In genomic region chr12:53182836-53183235, GRCh38 we compare ENCODE assay signal across 8 cellular contexts. TPM values are rescaled to one million over a fixed set of nuclear protein-coding genes. Genes with fewer than 3 reads are reported as not detected.
DNase-seq lines count a peak whose midpoint lies in the region; FAIRE-seq and TF ChIP-seq lines count a peak whose summit lies in the region.
"Had no signal": no experiment of that assay in that cellular context is flagged by ENCODE, and none has a peak within 500 bp of the region (broad histone marks: within the 10 kb centered on the region; RNA-seq: fewer than 3 reads in every experiment).

No MANE protein-coding gene starts in this region.

- peak; percentile 15 for FAIRE-seq in endothelial cell of umbilical vein (lab: Jason Lieb, UNC)
- FAIRE-seq: GM18507 had no signal

- intact Hi-C loops in endothelial cell of umbilical vein (cut with micrococcal nuclease), result no loop called here

- TF ChIP-seq POLR2A in endothelial cell of umbilical vein (IDR thresholded peaks at IDR 0.05; ENCODE audit: low read depth, low read length), result peak; percentile 27

- in situ Hi-C loops in HAP-1 (cut with MboI; ENCODE audit: low sequenced_read_pairs), result no loop called here

- POLR2A ChIA-PET in endothelial cell of umbilical vein (lab: Charles Lee), result no interaction called here

- no peak for TF ChIP-seq CTCF in HL-60 (IDR thresholded peaks at IDR 0.05; ENCODE audit: insufficient read depth, low read length)
- TF ChIP-seq CTCF in endothelial cell of umbilical vein (IDR thresholded peaks at IDR 0.05; ENCODE audit: extremely low read depth in 1 of 2, insufficient read depth in 1 of 2, low read depth in 1 of 2, low read length in 2 of 2), result no peak

- H3K4me1 ChIP-seq in endothelial cell of umbilical vein (ENCODE audit: control insufficient read depth, extremely low read depth, insufficient read depth, low read length), result peaks cover 22% of the 10 kb centered on the region
- H3K4me1 ChIP-seq in skeletal muscle satellite cell (ENCODE audit: control insufficient read depth, insufficient read depth, low read length), result peaks cover 31% of the 10 kb centered on the region
- H3K4me1 ChIP-seq in HAP-1, result peaks cover 8% of the 10 kb centered on the region
- H3K4me1 ChIP-seq in SJCRH30, result peaks cover 5% of the 10 kb centered on the region; the same call in 1 of the 2 replicates

- H2AFZ ChIP-seq in endothelial cell of umbilical vein (ENCODE audit: low read depth, low read length), result no peak overlapping the region

- H3K9ac ChIP-seq in endothelial cell of umbilical vein (replicated peaks; ENCODE audit: extremely low read depth, insufficient read depth, low read length) (no peak overlapping the region), skeletal muscle satellite cell (ENCODE audit: low read depth, low read length) (no peak overlapping the region)

- peak overlapping the region; percentile 13 for H3K4me2 ChIP-seq in endothelial cell of umbilical vein (ENCODE audit: insufficient read depth, low read length)
- H3K4me2 ChIP-seq in skeletal muscle satellite cell (ENCODE audit: low read length), result peak overlapping the region; percentile 88

- BruUV-seq in endothelial cell of umbilical vein (replicated peaks; lab: Mats Ljungman, UMichigan), result no TSS peak

- H3K36me3 ChIP-seq in endothelial cell of umbilical vein (ENCODE audit: control insufficient read depth in 2 of 2, extremely low read depth in 1 of 2, insufficient read depth in 2 of 2, low read length in 2 of 2), result peaks cover 25 to 26% of the 10 kb centered on the region in 2 experiments
- peaks cover 59% of the 10 kb centered on the region for H3K36me3 ChIP-seq in skeletal muscle satellite cell (ENCODE audit: insufficient read depth, low read length)
- H3K36me3 ChIP-seq in HAP-1 (replicated peaks), result peaks cover 58% of the 10 kb centered on the region
- peaks cover 33% of the 10 kb centered on the region for H3K36me3 ChIP-seq in SJCRH30

- peak overlapping the region; percentile 11; the same call in 1 of the 2 replicates for H3K4me3 ChIP-seq in HL-60 (replicated peaks; ENCODE audit: insufficient read depth, low read length)
- H3K4me3 ChIP-seq in endothelial cell of umbilical vein (replicated peaks in 1 of 3; ENCODE audit: insufficient read depth in 1 of 3, low read depth in 1 of 3, low read length in 3 of 3), result no peak overlapping the region
- no peak overlapping the region for H3K4me3 ChIP-seq in skeletal muscle satellite cell (ENCODE audit: low read length)
- no peak overlapping the region for H3K4me3 ChIP-seq in HAP-1
- H3K4me3 ChIP-seq in SJCRH30, result no peak overlapping the region

- no peak overlapping the region for H3K27ac ChIP-seq in HL-60 (replicated peaks)
- no peak overlapping the region for H3K27ac ChIP-seq in endothelial cell of umbilical vein (ENCODE audit: insufficient read depth, low read depth, low read length)
- no peak overlapping the region for H3K27ac ChIP-seq in SJCRH30

- no peaks in the 10 kb centered on the region for H3K9me1 ChIP-seq in endothelial cell of umbilical vein (replicated peaks; ENCODE audit: control insufficient read depth, extremely low read depth, insufficient read depth, low read length)

- H3K9me3 ChIP-seq in endothelial cell of umbilical vein (replicated peaks; ENCODE audit: control insufficient read depth, insufficient read depth, low read length), result no peaks in the 10 kb centered on the region
- H3K9me3 ChIP-seq in skeletal muscle satellite cell (replicated peaks; ENCODE audit: low read length), result no peaks in the 10 kb centered on the region
- H3K9me3 ChIP-seq in HAP-1, result no peaks in the 10 kb centered on the region
- H3K9me3 ChIP-seq in SJCRH30 (replicated peaks), result no peaks in the 10 kb centered on the region

- H3K27me3 ChIP-seq in HL-60 (ENCODE audit: insufficient read depth, poor library complexity, severe bottlenecking) (no peaks in the 10 kb centered on the region), endothelial cell of umbilical vein (ENCODE audit: control insufficient read depth in 2 of 2, insufficient read depth in 2 of 2, low read length in 2 of 2) (no peaks in the 10 kb centered on the region), skeletal muscle satellite cell (ENCODE audit: control insufficient read depth, insufficient read depth, low read length) (no peaks in the 10 kb centered on the region), HAP-1 (ENCODE audit: low read depth) (no peaks in the 10 kb centered on the region), SJCRH30 (no peaks in the 10 kb centered on the region)

- DNase-seq in HL-60 (ENCODE audit: low read depth in 1 of 2, low spot score in 1 of 2), result peak in 1 of 2 experiments; percentile 83
- DNase-seq in SIG-M5 (lab: John Stamatoyannopoulos, UW), result peak; percentile 52
- DNase-seq in endothelial cell of umbilical vein (ENCODE audit: low read depth, low spot score), result peak; percentile 26
- no peak for DNase-seq in HAP-1 (ENCODE audit: low spot score in 2 of 2)
- DNase-seq in SJCRH30, result no peak
- DNase-seq in HPDE6-E6E7 (ENCODE audit: extremely low spot score), result no peak

- CTCF ChIA-PET in endothelial cell of umbilical vein (lab: Charles Lee), result interaction anchor here (1.2 to 5.6 kb wide), 4 partner anchors 15 to 116 kb away, joined by 3 to 36 read pairs (median 32); no protein-coding TSS in a partner anchor

- no peaks in the 10 kb centered on the region for H4K20me1 ChIP-seq in endothelial cell of umbilical vein (replicated peaks; ENCODE audit: control insufficient read depth, extremely low read depth, insufficient read depth, low read length)

- dilution Hi-C loops in endothelial cell of umbilical vein (cut with MboI; ENCODE audit: extremely low pct_ligation_motif_present, low sequenced_read_pairs), result loop anchor here (10.0 kb wide), 1 partner anchor 48 kb away; no protein-coding TSS in a partner anchor

- peaks cover 20% of the 10 kb centered on the region for H3K79me2 ChIP-seq in endothelial cell of umbilical vein (ENCODE audit: control insufficient read depth, insufficient read depth, low read length)

TF ChIP-seq in endothelial cell of umbilical vein, 7 proteins besides CTCF, POLR2A, EP300 and RAD21 (continues in another document):
- TF ChIP-seq POLR2AphosphoS5 (IDR thresholded peaks at IDR 0.05; ENCODE audit: insufficient read depth, low read depth, low read length) (no peak), JUN (IDR thresholded peaks at IDR 0.05; ENCODE audit: borderline replicate concordance, insufficient read depth, insufficient read length, low read depth) (no peak), MYC (IDR thresholded peaks at IDR 0.05; ENCODE audit: low read depth, low read length) (no peak), GATA2 (IDR thresholded peaks at IDR 0.05; ENCODE audit: insufficient read depth, insufficient read length, low read depth, low read length) (no peak)

RNA-seq across cellular contexts. Expression of gene CSAD, which starts 2.1 kb away (rescaled TPM):
- 21.1 and 22.0 TPM in 2 replicates for total RNA-seq in endothelial cell of umbilical vein
- 24.0 and 24.4 TPM in 2 replicates for polyA plus RNA-seq in endothelial cell of umbilical vein
- 5.1 and 8.8 TPM in 2 replicates for polyA plus RNA-seq in endothelial cell of umbilical vein (2011; cell fraction: cytosol; rRNA removed)
- 214 and 219 TPM in 2 replicates for polyA plus RNA-seq in endothelial cell of umbilical vein (2011; cell fraction: nucleus; rRNA removed)
- polyA plus RNA-seq in endothelial cell of umbilical vein (2012), result 16.2 and 18.2 TPM in 2 replicates
- 21.9 and 31.0 TPM in 2 replicates for polyA minus RNA-seq in endothelial cell of umbilical vein
- polyA minus RNA-seq in endothelial cell of umbilical vein (2011; cell fraction: cytosol; rRNA and poly(A)+ RNA removed), result 4.9 TPM
- 28.4 and 32.6 TPM in 2 replicates for polyA minus RNA-seq in endothelial cell of umbilical vein (2011; cell fraction: nucleus; rRNA and poly(A)+ RNA removed)
- 5.8 and 8.5 TPM in 2 replicates for total RNA-seq in skeletal muscle satellite cell (2012; rRNA removed)
- total RNA-seq in SJCRH30 (2014; rRNA removed; shearing (Covaris generic)), result 1.7 and 3.3 TPM in 2 replicates

RNA-seq across cellular contexts. Expression of gene ZNF740, which starts 2.3 kb away (rescaled TPM):
- 34.9 and 38.1 TPM in 2 replicates for total RNA-seq in endothelial cell of umbilical vein
- 7.9 and 10.5 TPM in 2 replicates for polyA plus RNA-seq in endothelial cell of umbilical vein
- polyA plus RNA-seq in endothelial cell of umbilical vein (2011; cell fraction: cytosol; rRNA removed), result 6.8 and 8.4 TPM in 2 replicates
- 42.0 and 46.7 TPM in 2 replicates for polyA plus RNA-seq in endothelial cell of umbilical vein (2011; cell fraction: nucleus; rRNA removed)
- 10.6 and 12.2 TPM in 2 replicates for polyA plus RNA-seq in endothelial cell of umbilical vein (2012)
- polyA minus RNA-seq in endothelial cell of umbilical vein, result 27.6 and 28.4 TPM in 2 replicates
- polyA minus RNA-seq in endothelial cell of umbilical vein (2011; cell fraction: cytosol; rRNA and poly(A)+ RNA removed), result 15.1 TPM
- polyA minus RNA-seq in endothelial cell of umbilical vein (2011; cell fraction: nucleus; rRNA and poly(A)+ RNA removed), result 43.0 and 55.1 TPM in 2 replicates
- total RNA-seq in skeletal muscle satellite cell (2012; rRNA removed), result 7.6 and 9.2 TPM in 2 replicates
- 17.4 and 17.8 TPM in 2 replicates for total RNA-seq in SJCRH30 (2014; rRNA removed; shearing (Covaris generic))

RNA-seq across cellular contexts. Expression of gene ITGB7, which starts 24.2 kb away (rescaled TPM):
- not detected in 2 replicates for total RNA-seq in endothelial cell of umbilical vein
- polyA plus RNA-seq in endothelial cell of umbilical vein, result 0.17 and 0.18 TPM in 2 replicates
- 0.04 and 0.14 TPM in 2 replicates for polyA plus RNA-seq in endothelial cell of umbilical vein (2011; cell fraction: cytosol; rRNA removed)
- polyA plus RNA-seq in endothelial cell of umbilical vein (2011; cell fraction: nucleus; rRNA removed), result 0.43 and 0.47 TPM in 2 replicates
- not detected in 2 replicates for polyA plus RNA-seq in endothelial cell of umbilical vein (2012)
- polyA minus RNA-seq in endothelial cell of umbilical vein, result 0.17 TPM in 1 of 2 replicates, not detected in the other
- polyA minus RNA-seq in endothelial cell of umbilical vein (2011; cell fraction: cytosol; rRNA and poly(A)+ RNA removed), result not detected
- 0.53 TPM in 1 of 2 replicates, not detected in the other for polyA minus RNA-seq in endothelial cell of umbilical vein (2011; cell fraction: nucleus; rRNA and poly(A)+ RNA removed)
- under 0.01 and 1.5 TPM in 2 replicates for total RNA-seq in skeletal muscle satellite cell (2012; rRNA removed)
- not detected in 2 replicates for total RNA-seq in SJCRH30 (2014; rRNA removed; shearing (Covaris generic))

RNA-seq across cellular contexts. Expression of gene RARG, which starts 49.2 kb away (rescaled TPM):
- total RNA-seq in endothelial cell of umbilical vein, result 16.1 and 19.5 TPM in 2 replicates
- polyA plus RNA-seq in endothelial cell of umbilical vein, result 9.9 and 11.6 TPM in 2 replicates
- polyA plus RNA-seq in endothelial cell of umbilical vein (2011; cell fraction: cytosol; rRNA removed), result 7.7 and 9.4 TPM in 2 replicates
- 10.6 and 13.5 TPM in 2 replicates for polyA plus RNA-seq in endothelial cell of umbilical vein (2011; cell fraction: nucleus; rRNA removed)
- 13.4 and 16.6 TPM in 2 replicates for polyA plus RNA-seq in endothelial cell of umbilical vein (2012)
- polyA minus RNA-seq in endothelial cell of umbilical vein, result 6.7 and 8.5 TPM in 2 replicates
- 19.9 TPM for polyA minus RNA-seq in endothelial cell of umbilical vein (2011; cell fraction: cytosol; rRNA and poly(A)+ RNA removed)
- 2.5 and 4.1 TPM in 2 replicates for polyA minus RNA-seq in endothelial cell of umbilical vein (2011; cell fraction: nucleus; rRNA and poly(A)+ RNA removed)
- total RNA-seq in skeletal muscle satellite cell (2012; rRNA removed), result 17.7 and 21.8 TPM in 2 replicates
- 5.0 and 5.5 TPM in 2 replicates for total RNA-seq in SJCRH30 (2014; rRNA removed; shearing (Covaris generic))

Comparison
In these comparisons a context has a peak if more than half of its experiments do, and no peak if none do; other contexts are left out.
1. DNase-seq: peak in SIG-M5 (single experiment) and endothelial cell of umbilical vein (single experiment); none in HAP-1 (0 of 2), SJCRH30 (0 of 2) and HPDE6-E6E7 (single experiment).